ENCODE assay signal across 7 cellular contexts in genomic region chr15:30625436-30626193, GRCh38.
DNase-seq lines count a peak whose midpoint lies in the region; ATAC-seq, FAIRE-seq and TF ChIP-seq lines count a peak whose summit lies in the region.
"Not testable (repeated sequence)": the region's sequence is repeated elsewhere in the genome, so short reads cannot be mapped to it uniquely, and the experiment has no call there.

Gene ARHGAP11B, plus strand, starts transcription at chr15:30626128.

- H2AK5ac ChIP-seq in H1 (ENCODE audit: low read depth, low read length): not testable (repeated sequence)

- not testable (repeated sequence) for TF ChIP-seq POLR2A in GM18505 (IDR thresholded peaks at IDR 0.05; ENCODE audit: borderline replicate concordance, extremely low read depth, insufficient read depth, insufficient read length); H1 (IDR thresholded peaks at IDR 0.05; ENCODE audit: control extremely low read depth in 1 of 2, low read depth in 2 of 2, low read length in 2 of 2); spleen (IDR thresholded peaks at IDR 0.05)

- TF ChIP-seq CTCF in MM.1S (IDR thresholded peaks at IDR 0.05; ENCODE audit: low read length); H1 (IDR thresholded peaks at IDR 0.05; ENCODE audit: control extremely low read depth in 1 of 3, insufficient read depth in 1 of 3, low read depth in 1 of 3, low read length in 3 of 3): not testable (repeated sequence)
- peak in 2 of 11 experiments; percentile 15 to 37 for TF ChIP-seq CTCF in spleen (IDR thresholded peaks at IDR 0.05 in 8 of 11, conservative IDR thresholded peaks at IDR 0.05 in 3 of 11)

- H3F3A ChIP-seq in MM.1S (ENCODE audit: insufficient read depth, low read length): not testable (repeated sequence)

- peak within 1 kb of the TSS; percentile 66; the same call in 1 of the 2 replicates for H2BK5ac ChIP-seq in H1 (ENCODE audit: low read depth, low read length)

- POLR2A ChIA-PET in H1 (lab: Charles Lee; ENCODE audit: partially characterized antibody): not testable (repeated sequence)

- not testable (repeated sequence) for H2BK120ac ChIP-seq in H1 (replicated peaks; ENCODE audit: low read depth, low read length)

- H4K5ac ChIP-seq in H1 (ENCODE audit: insufficient read length, low read depth, low read length): peak within 1 kb of the TSS; percentile 60

- H3K79me2 ChIP-seq in MM.1S (ENCODE audit: low read length): peaks cover 45% of the 10 kb centered on the region
- H3K79me2 ChIP-seq in H1 (ENCODE audit: control insufficient read depth in 1 of 2, insufficient read depth in 2 of 2, low read length in 2 of 2): peaks cover 0 to 41% of the 10 kb centered on the region in 2 experiments; a peak in 3 of 4 replicates

- not testable (repeated sequence) for H3K9me3 ChIP-seq in MM.1S (replicated peaks; ENCODE audit: insufficient read depth, low read length); H1 (ENCODE audit: insufficient read depth in 2 of 2, low read depth in 1 of 2, low read length in 1 of 2); spleen

- not testable (repeated sequence) for H3K23me2 ChIP-seq in H1 (ENCODE audit: low read depth, low read length)

- peak; percentile 97 for DNase-seq in MM.1S
- DNase-seq in activated T-cell treated with anti-CD3 and anti-CD28 coated beads for 1 hour (ENCODE audit: low read depth): peak; percentile 90
- DNase-seq in H1 (ENCODE audit: low read depth in 1 of 2, low spot score in 2 of 2): peak; percentile 78 to 94
- peak; percentile 93 for DNase-seq in left lobe of liver (ENCODE audit: low spot score)
- peak; percentile 97 for DNase-seq in spleen

- TF ChIP-seq EP300 in H1 (IDR thresholded peaks at IDR 0.05; ENCODE audit: borderline replicate concordance in 1 of 2, low read depth in 2 of 2, low read length in 2 of 2): not testable (repeated sequence)

- ATAC-seq in GM18505 (IDR thresholded peaks at IDR 0.05; ENCODE audit: unreplicated experiment): peak; percentile 88
- ATAC-seq in HG02678 (IDR thresholded peaks at IDR 0.05; ENCODE audit: unreplicated experiment): peak; percentile 91
- ATAC-seq in left lobe of liver: peak; percentile 96

- H3K23ac ChIP-seq in H1 (ENCODE audit: insufficient read length): not testable (repeated sequence)

- TF ChIP-seq RAD21 in H1 (IDR thresholded peaks at IDR 0.05 in 1 of 2, conservative IDR thresholded peaks at IDR 0.05 in 1 of 2; ENCODE audit: low read depth in 2 of 2, low read length in 2 of 2): not testable (repeated sequence)

- not testable (repeated sequence) for H3K27me3 ChIP-seq in MM.1S (replicated peaks; ENCODE audit: insufficient read depth, low read length); H1 (replicated peaks in 1 of 4; ENCODE audit: control insufficient read depth in 3 of 4, extremely low read depth in 1 of 4, insufficient read depth in 3 of 4, low read length in 3 of 4); spleen (replicated peaks in 1 of 7)

- H3K4me3 ChIP-seq in MM.1S (ENCODE audit: low read length) (peak within 1 kb of the TSS; percentile 70), H1 (ENCODE audit: extremely low read depth in 1 of 4, insufficient read depth in 2 of 4, low read depth in 3 of 4, low read length in 4 of 4) (peak within 1 kb of the TSS; percentile 73 to 95 (median 79)), spleen (peak within 1 kb of the TSS; percentile 33 to 80 (median 59))

- H3K9ac ChIP-seq in MM.1S (ENCODE audit: low read length): peak within 1 kb of the TSS; percentile 68
- H3K9ac ChIP-seq in H1 (replicated peaks in 1 of 4; ENCODE audit: extremely low read depth in 1 of 4, low read depth in 3 of 4, low read length in 3 of 4): peak within 1 kb of the TSS; percentile 34 to 93 (median 70)

- FAIRE-seq in H1 (lab: Jason Lieb, UNC): not testable (repeated sequence)

- not testable (repeated sequence) for H4K8ac ChIP-seq in H1 (ENCODE audit: extremely low read depth, insufficient read depth, low read length)

- H3K14ac ChIP-seq in H1 (ENCODE audit: insufficient read length): not testable (repeated sequence)

- H3K9me2 ChIP-seq in MM.1S (replicated peaks; ENCODE audit: insufficient read depth, low read length): not testable (repeated sequence)

- H2BK12ac ChIP-seq in H1 (ENCODE audit: low read depth, low read length): not testable (repeated sequence)

- not testable (repeated sequence) for H2BK20ac ChIP-seq in H1 (ENCODE audit: low read length)

- H3K27ac ChIP-seq in MM.1S (ENCODE audit: low read length) (peak within 1 kb of the TSS; percentile 81), H1 (ENCODE audit: low read depth, low read length) (peak within 1 kb of the TSS; percentile 73; the same call in 1 of the 2 replicates), spleen (peak within 1 kb of the TSS; percentile 77 to 95 (median 88))

- H4K20me1 ChIP-seq in MM.1S (ENCODE audit: insufficient read depth, low read length); H1 (replicated peaks in 1 of 2; ENCODE audit: control insufficient read depth in 1 of 2, insufficient read depth in 2 of 2, low read length in 2 of 2): not testable (repeated sequence)

- H3K4me1 ChIP-seq in MM.1S (ENCODE audit: low read length); H1 (replicated peaks in 1 of 4; ENCODE audit: control insufficient read depth in 3 of 4, insufficient read depth in 4 of 4, low read length in 3 of 4): not testable (repeated sequence)
- peaks cover 0 to 38% (median 11%) of the 10 kb centered on the region in 6 donors for H3K4me1 ChIP-seq in spleen

- H3K4me2 ChIP-seq in MM.1S (ENCODE audit: low read depth, low read length): peak within 1 kb of the TSS; percentile 50
- peak within 1 kb of the TSS; percentile 60 to 68 for H3K4me2 ChIP-seq in H1 (ENCODE audit: insufficient read depth in 1 of 2, low read depth in 2 of 2, low read length in 2 of 2)

- H4K91ac ChIP-seq in H1 (replicated peaks; ENCODE audit: insufficient read length, low read length): not testable (repeated sequence)

- not testable (repeated sequence) for H3K18ac ChIP-seq in H1 (ENCODE audit: extremely low read depth, low read length)

- H3K4ac ChIP-seq in H1 (replicated peaks; ENCODE audit: insufficient read length, low read depth, low read length): not testable (repeated sequence)

- H3K79me1 ChIP-seq in H1 (ENCODE audit: low read depth, low read length): not testable (repeated sequence)

- not testable (repeated sequence) for H2BK15ac ChIP-seq in H1 (ENCODE audit: low read length)

- CTCF ChIA-PET in H1 (lab: Charles Lee; ENCODE audit: partially characterized antibody): not testable (repeated sequence)

- 0% methylated on average over 34 of the region's 35 CpGs; no CpG with 5 or more reads in 1 of the 2 experiments for WGBS in H1 (ENCODE audit: extremely low coverage in 1 of 2, insufficient coverage in 1 of 2, insufficient read length in 1 of 2, insufficient replicate concordance in 2 of 2, low coverage in 1 of 2, low lambda C conversion rate in 2 of 2, missing lambda C conversion rate in 1 of 2), 2 experiments
- WGBS in spleen, 5 donors: 0 to 1% (median 0%) methylated on average over 33 to 35 of the region's 35 CpGs

- intact Hi-C loops in spleen (cut with DNase I; ENCODE audit: low total_unique reads): not testable (repeated sequence)

- peak within 1 kb of the TSS; percentile 80 for H2AFZ ChIP-seq in MM.1S (ENCODE audit: low read length)
- H2AFZ ChIP-seq in H1 (ENCODE audit: low read length): peak within 1 kb of the TSS; percentile 42; the same call in 1 of the 2 replicates

- H3K56ac ChIP-seq in H1 (replicated peaks; ENCODE audit: insufficient read length, low read depth, low read length): not testable (repeated sequence)

- H3K36me3 ChIP-seq in MM.1S (replicated peaks; ENCODE audit: insufficient read depth, low read length); H1 (ENCODE audit: control insufficient read depth in 2 of 4, insufficient read depth in 4 of 4, low read length in 3 of 4); spleen: not testable (repeated sequence)

TF ChIP-seq in H1, 55 proteins besides CTCF, POLR2A, EP300 and RAD21:
- TF ChIP-seq SIN3A (conservative IDR thresholded peaks at IDR 0.05 in 1 of 2, IDR thresholded peaks at IDR 0.05 in 1 of 2; ENCODE audit: low read depth in 1 of 2, low read length in 2 of 2) (0 out of 4 replicates have a peak, but pooled peaks of 1 of the 2 experiments have one; percentile 11), SP4 (IDR thresholded peaks at IDR 0.05; ENCODE audit: low read length) (peak; percentile 97)

Comparison
In these comparisons a context has a peak if more than half of its experiments do, and no peak if none do; other contexts are left out.
1. Peak in every context shown above with its lines: DNase-seq, ATAC-seq, H3K4me3 ChIP-seq and H3K27ac ChIP-seq.